In the genomic region with DNA sequence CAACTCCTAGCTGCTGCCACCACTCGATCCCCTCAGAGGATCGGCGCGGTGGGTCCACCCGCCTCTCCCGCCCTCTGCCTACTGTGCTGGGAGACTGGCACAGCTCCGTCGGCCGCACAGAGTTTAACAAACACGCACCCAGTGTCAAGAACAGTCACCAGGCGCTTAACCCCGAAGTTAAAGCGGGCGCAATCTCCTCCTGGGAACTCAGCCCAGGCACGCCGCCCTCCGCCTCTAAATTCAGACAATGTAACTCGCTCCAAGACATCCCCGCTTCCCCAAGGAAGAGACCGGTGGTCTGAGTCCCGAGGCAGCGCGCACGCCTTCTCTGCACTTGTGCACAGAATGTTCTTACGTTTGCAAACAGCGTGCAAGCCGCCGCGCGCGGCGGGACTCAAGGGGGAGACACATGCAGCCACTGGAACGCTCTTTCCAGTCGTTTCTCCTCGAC, we compare ENCODE assay signal across 8 cellular contexts. TPM values are rescaled to one million over a fixed set of nuclear protein-coding genes. Genes with fewer than 3 reads are reported as not detected.
A peak's percentile ranks its signal among the peaks of the same experiment; 100 is the strongest.
DNase-seq lines count a peak whose midpoint lies in the region; ATAC-seq, FAIRE-seq and TF ChIP-seq lines count a peak whose summit lies in the region.

No MANE protein-coding gene starts in this region.

- no peak for ATAC-seq in CD4-positive, CD25-positive, alpha-beta regulatory T cell (ENCODE audit: low read depth in 2 of 2)
- ATAC-seq in GM19395 (IDR thresholded peaks at IDR 0.05; ENCODE audit: unreplicated experiment) (peak; percentile 35), HG03521 (IDR thresholded peaks at IDR 0.05; ENCODE audit: unreplicated experiment) (peak; percentile 18), body of pancreas (peak; percentile 28)

- no peaks in the 10 kb centered on the region for H3K9me3 ChIP-seq in CD4-positive, CD25-positive, alpha-beta regulatory T cell (ENCODE audit: control insufficient read depth in 2 of 2, low read length in 2 of 2)
- H3K9me3 ChIP-seq in body of pancreas (no peaks in the 10 kb centered on the region), keratinocyte (ENCODE audit: control insufficient read depth, low read depth, low read length) (no peaks in the 10 kb centered on the region), spleen (no peaks in the 10 kb centered on the region)

- H3K36me3 ChIP-seq in CD4-positive, CD25-positive, alpha-beta regulatory T cell (ENCODE audit: control insufficient read depth, insufficient read depth, low read length), result peaks cover 28% of the 10 kb centered on the region
- no peaks in the 10 kb centered on the region for H3K36me3 ChIP-seq in body of pancreas (replicated peaks in 1 of 2; ENCODE audit: insufficient read depth in 1 of 2, low read depth in 2 of 2)
- no peaks in the 10 kb centered on the region for H3K36me3 ChIP-seq in keratinocyte (ENCODE audit: control insufficient read depth in 2 of 2, extremely low read depth in 1 of 2, insufficient read depth in 2 of 2, low read length in 2 of 2)
- peaks cover 0 to 45% (median 28%) of the 10 kb centered on the region in 6 donors for H3K36me3 ChIP-seq in spleen

- no peak for FAIRE-seq in keratinocyte (lab: Jason Lieb, UNC)

- peaks cover 2% of the 10 kb centered on the region for H3K27me3 ChIP-seq in CD4-positive, CD25-positive, alpha-beta regulatory T cell (ENCODE audit: control insufficient read depth, insufficient read depth, low read length)
- H3K27me3 ChIP-seq in body of pancreas (peaks cover 0 to 6% of the 10 kb centered on the region in 2 donors), keratinocyte (ENCODE audit: control insufficient read depth, extremely low read depth, insufficient read depth, low read length) (peaks cover 71% of the 10 kb centered on the region), spleen (replicated peaks in 1 of 7) (peaks cover 0 to 11% (median 4%) of the 10 kb centered on the region in 7 donors)

- peaks cover 27% of the 10 kb centered on the region for H3K27me3 Mint-ChIP-seq in CD4-positive, CD25-positive, alpha-beta regulatory T cell

- H3K4me2 ChIP-seq in keratinocyte (ENCODE audit: control insufficient read depth, extremely low read depth, insufficient read depth, low read depth, low read length), result peak overlapping the region; percentile 64

- peak overlapping the region; percentile 99 to 100 (median 100) for H3K27ac Mint-ChIP-seq in CD4-positive, CD25-positive, alpha-beta regulatory T cell

- H3K4me3 ChIP-seq in CD4-positive, CD25-positive, alpha-beta regulatory T cell (ENCODE audit: low read depth, low read length), result peak overlapping the region; percentile 100
- H3K4me3 ChIP-seq in body of pancreas, result peak overlapping the region in 1 of 2 donors; percentile 27
- H3K4me3 ChIP-seq in keratinocyte (ENCODE audit: control insufficient read depth in 2 of 3, extremely low read depth in 1 of 3, insufficient read depth in 2 of 3, low read depth in 1 of 3, low read length in 3 of 3), result peak overlapping the region in 1 of 3 experiments; percentile 2
- H3K4me3 ChIP-seq in spleen, result peak overlapping the region; percentile 64 to 89 (median 73)

- no peak overlapping the region for H3K9ac ChIP-seq in keratinocyte (ENCODE audit: control insufficient read depth, extremely low read depth, insufficient read depth, low read length)

- H3K4me1 ChIP-seq in CD4-positive, CD25-positive, alpha-beta regulatory T cell (ENCODE audit: control insufficient read depth, insufficient read depth, low read length, poor library complexity, severe bottlenecking), result peaks cover 41% of the 10 kb centered on the region
- peaks cover 31% of the 10 kb centered on the region for H3K4me1 ChIP-seq in body of pancreas
- peaks cover 3% of the 10 kb centered on the region for H3K4me1 ChIP-seq in keratinocyte (ENCODE audit: control insufficient read depth, extremely low read depth, insufficient read depth, low read length)
- peaks cover 10 to 91% (median 75%) of the 10 kb centered on the region in 6 donors for H3K4me1 ChIP-seq in spleen

- no peaks in the 10 kb centered on the region for H3K9me1 ChIP-seq in keratinocyte (ENCODE audit: control insufficient read depth, extremely low read depth, insufficient read depth, low read length)

- intact Hi-C loops in body of pancreas (cut with DNase I) (no loop called here), spleen (cut with DNase I; ENCODE audit: low total_unique reads) (loop anchor here (10.0 kb wide), 1 partner anchor 257 kb away; no protein-coding TSS in a partner anchor)

- 0% methylated on average over 10 to 29 of the region's 35 CpGs for WGBS in body of pancreas, 2 donors
- WGBS in spleen, 5 donors, result 0 to 1% (median 0%) methylated on average over 20 to 35 of the region's 35 CpGs

- H3K4me1 Mint-ChIP-seq in CD4-positive, CD25-positive, alpha-beta regulatory T cell, result peaks cover 32 to 73% (median 48%) of the 10 kb centered on the region in 4 donors

- TF ChIP-seq POLR2A in body of pancreas (IDR thresholded peaks at IDR 0.05), result no peak
- TF ChIP-seq POLR2A in spleen (IDR thresholded peaks at IDR 0.05), result peak in 1 of 3 donors; percentile 18

- peak in 2 of 3 donors; percentile 27 to 69 for DNase-seq in CD4-positive, CD25-positive, alpha-beta regulatory T cell
- DNase-seq in SW 1271 (lab: John Stamatoyannopoulos, UW) (peak; percentile 5 to 57), body of pancreas (peak in 1 of 4 donors; percentile 17), keratinocyte (ENCODE audit: low read depth, low spot score) (no peak), spleen (peak; percentile 92), hepatic stellate cell (ENCODE audit: low spot score) (no peak)

- TF ChIP-seq CTCF in body of pancreas (IDR thresholded peaks at IDR 0.05) (no peak), keratinocyte (optimal IDR thresholded peaks at IDR 0.05 in 1 of 3, IDR thresholded peaks at IDR 0.05 in 1 of 3, conservative IDR thresholded peaks at IDR 0.05 in 1 of 3; ENCODE audit: extremely low read depth in 1 of 3, insufficient read depth in 2 of 3, low read length in 3 of 3) (no peak), spleen (IDR thresholded peaks at IDR 0.05 in 8 of 11, conservative IDR thresholded peaks at IDR 0.05 in 3 of 11) (peak in 1 of 11 experiments; percentile 5)

- H4K20me1 ChIP-seq in keratinocyte (ENCODE audit: control insufficient read depth, extremely low read depth, insufficient read depth, low read length), result no peaks in the 10 kb centered on the region

- H3K4me3 Mint-ChIP-seq in CD4-positive, CD25-positive, alpha-beta regulatory T cell, result peak overlapping the region; percentile 92 to 99 (median 98)

- H3K79me2 ChIP-seq in keratinocyte (ENCODE audit: control insufficient read depth, insufficient read depth, low read length), result no peaks in the 10 kb centered on the region

- peaks cover 42% of the 10 kb centered on the region for H3K36me3 Mint-ChIP-seq in CD4-positive, CD25-positive, alpha-beta regulatory T cell

- H3K27ac ChIP-seq in CD4-positive, CD25-positive, alpha-beta regulatory T cell (ENCODE audit: insufficient read depth, low read length, poor library complexity, severe bottlenecking), result peak overlapping the region; percentile 94
- H3K27ac ChIP-seq in body of pancreas, result peak overlapping the region in 2 of 4 donors; percentile 28 to 64
- H3K27ac ChIP-seq in keratinocyte (ENCODE audit: control insufficient read depth, insufficient read depth, low read length), result no peak overlapping the region
- H3K27ac ChIP-seq in spleen, result peak overlapping the region; percentile 91 to 98 (median 94)

- H2AFZ ChIP-seq in keratinocyte (ENCODE audit: control insufficient read depth, low read length), result no peak overlapping the region

- H3K9me3 Mint-ChIP-seq in CD4-positive, CD25-positive, alpha-beta regulatory T cell, result peaks cover 0 to 9% (median 0%) of the 10 kb centered on the region in 7 donors

- dilution Hi-C loops in keratinocyte (cut with MboI; ENCODE audit: extremely low pct_ligation_motif_present, low sequenced_read_pairs), result no loop called here

RNA-seq across cellular contexts. Expression of a gene that starts 0.5 kb away (rescaled TPM):
- 2,224 TPM for total RNA-seq in CD4-positive, CD25-positive, alpha-beta regulatory T cell
- polyA plus RNA-seq in CD4-positive, CD25-positive, alpha-beta regulatory T cell, result 100 to 1,000 TPM; 536 to 682 (median 586) TPM
- 10 to 100 TPM in 1 of 2 donors, under 1 TPM in 1; 0.33 to 10.6 TPM for total RNA-seq in body of pancreas
- 0.06 to 0.21 TPM (median 0.08 TPM) in 3 replicates for polyA plus RNA-seq in keratinocyte
- polyA plus RNA-seq in keratinocyte (2011; ENCODE audit: low read depth), result 0.15 TPM
- not detected in 2 replicates for polyA plus RNA-seq in keratinocyte (2011; cell fraction: cytosol; rRNA removed)
- not detected in 2 replicates for polyA plus RNA-seq in keratinocyte (2011; cell fraction: nucleus; rRNA removed)
- polyA plus RNA-seq in keratinocyte (2012; ENCODE audit: low replicate concordance), result not detected in 2 replicates
- not detected in 3 replicates for polyA minus RNA-seq in keratinocyte
- not detected for polyA minus RNA-seq in keratinocyte (2011; cell fraction: cytosol; rRNA and poly(A)+ RNA removed)
- polyA minus RNA-seq in keratinocyte (2011; cell fraction: nucleus; rRNA and poly(A)+ RNA removed), result not detected in 2 replicates
- total RNA-seq in spleen, result 100 to 1,000 TPM; 204 to 499 (median 323) TPM
- 100 to 1,000 TPM; 274 to 626 (median 286) TPM for polyA plus RNA-seq in spleen

Comparison
In these comparisons a context has a peak if more than half of its experiments do, and no peak if none do; other contexts are left out.
1. ATAC-seq: peak in GM19395 (single experiment), HG03521 (single experiment) and body of pancreas (single experiment); none in CD4-positive, CD25-positive, alpha-beta regulatory T cell (0 of 2).
2. DNase-seq: peak in CD4-positive, CD25-positive, alpha-beta regulatory T cell (2 of 3), SW 1271 (2 of 2) and spleen (single experiment); none in keratinocyte (single experiment) and hepatic stellate cell (single experiment).
3. RNA of a gene that starts 0.5 kb away (total RNA-seq): 2,224 TPM in CD4-positive, CD25-positive, alpha-beta regulatory T cell (single experiment) and 204 to 499 TPM in spleen; 0.33 to 10.6 TPM in body of pancreas; every median in the first group is over 10 times any median in the second.